In genomic region chr16:13238182-13238581, GRCh38 we compare ENCODE assay signal across 35 cellular contexts.
"Had no signal": no experiment of that assay in that cellular context is flagged by ENCODE, and none has a peak within 500 bp of the region (broad histone marks: within the 10 kb centered on the region; RNA-seq: fewer than 3 reads in every experiment).

No MANE protein-coding gene starts in this region.

- H3K27ac Mint-ChIP-seq: activated B cell treated with CpG ODN at 0.5 μM for 24 hours; activated CD4-positive, alpha-beta memory T cell treated with anti-CD3 and anti-CD28 coated beads for 36 hours; activated CD4-positive, alpha-beta T cell treated with anti-CD3 and anti-CD28 coated beads, Interleukin-2, amount 10 ng/mL, durations not matched to agents 24 days and 14 days; activated CD8-positive, alpha-beta T cell treated with anti-CD3 and anti-CD28 coated beads for 36 hours; activated naive CD4-positive, alpha-beta T cell treated with anti-CD3 and anti-CD28 coated beads for 36 hours; activated naive CD4-positive, alpha-beta T cell treated with anti-CD3 and anti-CD28 coated beads, Interleukin-2, amount 50 U/mL, for 72 hours; activated naive CD8-positive, alpha-beta T cell treated with anti-CD3 and anti-CD28 coated beads for 36 hours; activated T-cell treated with anti-CD3 and anti-CD28 coated beads, Interleukin-2, amount 50 U/mL, for 72 hours; activated T-helper 1 cell treated with anti-CD3 and anti-CD28 coated beads, Interleukin-12 subunit alpha, Interleukin-12 subunit beta, Interleukin-2, Interleukin-4 antibody, amounts not matched to agents 30 ng/mL and 10 ng/mL and 1 ng/mL, durations not matched to agents 14 hours and 24 hours and 36 hours; activated T-helper 17 cell treated with anti-CD3 and anti-CD28 coated beads, Interleukin-2, amount 50 U/mL, for 72 hours; T-helper 1 cell treated with Interleukin-12 subunit alpha and Interleukin-12 subunit beta and Interleukin-4 antibody, amounts not matched to agents 30 μg/mL and 1 μg/mL, for 36 hours; T-helper 2 cell treated with Interferon-gamma antibody and Interleukin-4, amounts not matched to agents 5 μg/mL and 100 μg/mL, for 36 hours had no signal

- H3K4me3 ChIP-seq: adrenal gland, body of pancreas, breast epithelium had no signal

- H3K27me3 Mint-ChIP-seq: activated B cell treated with CpG ODN at 0.5 μM for 24 hours; activated CD4-positive, alpha-beta memory T cell treated with anti-CD3 and anti-CD28 coated beads for 36 hours; activated CD4-positive, alpha-beta T cell treated with anti-CD3 and anti-CD28 coated beads, Interleukin-2, amount 10 ng/mL, durations not matched to agents 24 days and 14 days; activated CD8-positive, alpha-beta T cell treated with anti-CD3 and anti-CD28 coated beads for 36 hours; activated naive CD8-positive, alpha-beta T cell treated with anti-CD3 and anti-CD28 coated beads for 36 hours; activated T-helper 17 cell treated with anti-CD3 and anti-CD28 coated beads, Interleukin-2, amount 50 U/mL, for 72 hours had no signal

- DNase-seq: activated B cell treated with CpG ODN at 0.5 μM for 24 hours; activated CD4-positive, alpha-beta memory T cell treated with anti-CD3 and anti-CD28 coated beads for 36 hours; activated CD4-positive, alpha-beta T cell treated with anti-CD3 and anti-CD28 coated beads for 4 hours; activated CD4-positive, alpha-beta T cell treated with anti-CD3 and anti-CD28 coated beads, Interleukin-2, amount 10 ng/mL, durations not matched to agents 24 days and 14 days; activated CD4-positive, alpha-beta T cell treated with anti-CD3 and anti-CD28 coated beads, Interleukin-2, amount 50 U/mL, for 1 hour; activated CD4-positive, alpha-beta T cell treated with anti-CD3 and anti-CD28 coated beads, Interleukin-2, amount 50 U/mL, for 4 hours; activated CD4-positive, CD25-positive, alpha-beta regulatory T cell treated with anti-CD3 and anti-CD28 coated beads, Interleukin-2, amount 50 U/mL, for 72 hours; activated CD8-positive, alpha-beta memory T cell treated with anti-CD3 and anti-CD28 coated beads, Interleukin-2, amount 50 U/mL, for 4 hours; activated CD8-positive, alpha-beta T cell treated with anti-CD3 and anti-CD28 coated beads for 36 hours; activated effector memory CD4-positive, alpha-beta T cell treated with anti-CD3 and anti-CD28 coated beads, Interleukin-2, amount 50 U/mL, for 16 hours; activated gamma-delta T cell treated with Interleukin-2 at 50 U/mL for 16 hours; activated naive CD4-positive, alpha-beta T cell; activated naive CD4-positive, alpha-beta T cell treated with anti-CD3 and anti-CD28 coated beads for 36 hours; activated naive CD4-positive, alpha-beta T cell treated with anti-CD3 and anti-CD28 coated beads, Interleukin-2, amount 50 U/mL, for 16 hours; activated naive CD8-positive, alpha-beta T cell treated with anti-CD3 and anti-CD28 coated beads for 36 hours; activated T-cell treated with anti-CD3 and anti-CD28 coated beads for 4 hours; activated T-cell treated with anti-CD3 and anti-CD28 coated beads, Interleukin-2, amount 50 U/mL, for 1 hour; activated T-cell treated with anti-CD3 and anti-CD28 coated beads, Interleukin-2, amount 50 U/mL, for 4 hours; activated T-cell treated with anti-CD3 and anti-CD28 coated beads, Interleukin-2, amount 50 U/mL, for 72 hours; adrenal gland; amniotic stem cell; aorta; body of pancreas; brain microvascular endothelial cell; central memory CD4-positive, alpha-beta T cell; T-helper 1 cell; T-helper 2 cell; T-helper 9 cell had no signal

- H3K27ac ChIP-seq: adrenal gland, body of pancreas, brain microvascular endothelial cell, breast epithelium, VCaP had no signal

- H3K9me3 Mint-ChIP-seq: activated CD4-positive, alpha-beta T cell treated with anti-CD3 and anti-CD28 coated beads, Interleukin-2, amount 10 ng/mL, durations not matched to agents 24 days and 14 days; activated naive CD4-positive, alpha-beta T cell treated with anti-CD3 and anti-CD28 coated beads for 36 hours; activated T-cell treated with anti-CD3 and anti-CD28 coated beads, Interleukin-2, amount 50 U/mL, for 72 hours had no signal

- H3K36me3 ChIP-seq: adrenal gland, brain microvascular endothelial cell, breast epithelium had no signal

- H3K4me1 ChIP-seq: adrenal gland, body of pancreas, breast epithelium had no signal

- H3K9me3 ChIP-seq: adrenal gland, body of pancreas, breast epithelium had no signal

- H3K4me1 Mint-ChIP-seq: activated B cell treated with CpG ODN at 0.5 μM for 24 hours; activated CD4-positive, alpha-beta T cell treated with anti-CD3 and anti-CD28 coated beads, Interleukin-2, amount 10 ng/mL, durations not matched to agents 24 days and 14 days; activated naive CD8-positive, alpha-beta T cell treated with anti-CD3 and anti-CD28 coated beads for 36 hours; activated T-helper 17 cell treated with anti-CD3 and anti-CD28 coated beads, Interleukin-2, amount 50 U/mL, for 72 hours had no signal

- H3K36me3 Mint-ChIP-seq: activated CD4-positive, alpha-beta memory T cell treated with anti-CD3 and anti-CD28 coated beads for 36 hours; activated naive CD8-positive, alpha-beta T cell treated with anti-CD3 and anti-CD28 coated beads for 36 hours had no signal

- H3K27me3 ChIP-seq: adrenal gland, body of pancreas, brain microvascular endothelial cell, breast epithelium had no signal

- H3K4me3 Mint-ChIP-seq: activated B cell treated with CpG ODN at 0.5 μM for 24 hours; activated CD4-positive, alpha-beta memory T cell treated with anti-CD3 and anti-CD28 coated beads for 36 hours; activated CD4-positive, alpha-beta T cell treated with anti-CD3 and anti-CD28 coated beads, Interleukin-2, amount 10 ng/mL, durations not matched to agents 24 days and 14 days; activated CD8-positive, alpha-beta T cell treated with anti-CD3 and anti-CD28 coated beads for 36 hours; activated naive CD4-positive, alpha-beta T cell treated with anti-CD3 and anti-CD28 coated beads for 36 hours; activated naive CD8-positive, alpha-beta T cell treated with anti-CD3 and anti-CD28 coated beads for 36 hours; activated T-cell treated with anti-CD3 and anti-CD28 coated beads, Interleukin-2, amount 50 U/mL, for 4 hours; activated T-cell treated with anti-CD3 and anti-CD28 coated beads, Interleukin-2, amount 50 U/mL, for 72 hours; activated T-helper 1 cell treated with anti-CD3 and anti-CD28 coated beads, Interleukin-12 subunit alpha, Interleukin-12 subunit beta, Interleukin-2, Interleukin-4 antibody, amounts not matched to agents 30 ng/mL and 10 ng/mL and 1 ng/mL, durations not matched to agents 14 hours and 24 hours and 36 hours; activated T-helper 17 cell treated with anti-CD3 and anti-CD28 coated beads, Interleukin-2, amount 50 U/mL, for 72 hours; T-helper 1 cell treated with Interleukin-12 subunit alpha and Interleukin-12 subunit beta and Interleukin-4 antibody, amounts not matched to agents 30 μg/mL and 1 μg/mL, for 36 hours; T-helper 2 cell treated with Interferon-gamma antibody and Interleukin-4, amounts not matched to agents 5 μg/mL and 100 μg/mL, for 36 hours had no signal
